In the genomic region with DNA sequence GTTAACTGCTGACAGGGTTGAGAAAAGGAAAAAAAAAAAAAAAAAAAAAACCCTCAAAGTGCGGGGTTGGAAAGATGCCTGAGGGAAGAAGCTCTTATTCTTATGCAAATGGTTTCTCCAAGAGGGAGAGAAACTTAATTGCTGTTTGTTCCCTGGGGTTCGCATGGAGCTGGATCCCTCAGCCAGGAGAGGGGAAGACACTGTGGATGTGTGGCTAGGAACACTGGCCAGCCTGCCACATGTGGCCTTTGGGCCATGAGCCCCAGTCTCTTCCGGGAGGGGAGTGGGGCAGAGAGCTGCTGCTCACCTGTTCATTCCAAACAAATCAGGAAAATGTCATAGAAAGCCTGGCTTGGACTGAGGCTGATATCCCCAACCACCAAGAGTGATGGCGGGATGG, we compare ENCODE assay signal across 35 cellular contexts. TPM values are rescaled to one million over a fixed set of nuclear protein-coding genes. Genes with fewer than 3 reads are reported as not detected.
DNase-seq lines count a peak whose midpoint lies in the region; ATAC-seq and TF ChIP-seq lines count a peak whose summit lies in the region.
"Had no signal": no experiment of that assay in that cellular context is flagged by ENCODE, and none has a peak within 500 bp of the region (broad histone marks: within the 10 kb centered on the region; RNA-seq: fewer than 3 reads in every experiment).

No MANE protein-coding gene starts in this region.

- intact Hi-C loops in left ventricle myocardium inferior (cut with micrococcal nuclease), result no loop called here

- H3K4me1 Mint-ChIP-seq in activated naive CD8-positive, alpha-beta T cell treated with anti-CD3 and anti-CD28 coated beads, Interleukin-2, amount 50 U/mL, for 24 hours, result no peaks in the 10 kb centered on the region
- no peaks in the 10 kb centered on the region for H3K4me1 Mint-ChIP-seq in activated naive CD8-positive, alpha-beta T cell treated with anti-CD3 and anti-CD28 coated beads for 36 hours
- H3K4me1 Mint-ChIP-seq: stimulated activated effector memory CD8-positive, alpha-beta T cell treated with anti-CD3 and anti-CD28 coated beads, Interleukin-12 subunit alpha, Interleukin-12 subunit beta, amount 100 ng/mL, for 72 hours had no signal

- no peaks in the 10 kb centered on the region for H3K9me3 Mint-ChIP-seq in activated naive CD8-positive, alpha-beta T cell treated with anti-CD3 and anti-CD28 coated beads, Interleukin-2, amount 50 U/mL, for 24 hours
- no peaks in the 10 kb centered on the region for H3K9me3 Mint-ChIP-seq in activated naive CD8-positive, alpha-beta T cell treated with anti-CD3 and anti-CD28 coated beads for 36 hours
- H3K9me3 Mint-ChIP-seq: stimulated activated effector memory CD8-positive, alpha-beta T cell treated with anti-CD3 and anti-CD28 coated beads, Interleukin-12 subunit alpha, Interleukin-12 subunit beta, amount 100 ng/mL, for 72 hours; T-helper 1 cell treated with Interleukin-12 subunit alpha and Interleukin-12 subunit beta and Interleukin-4 antibody, amounts not matched to agents 30 μg/mL and 1 μg/mL, for 36 hours had no signal

- no peak overlapping the region for H3K27ac Mint-ChIP-seq in activated naive CD8-positive, alpha-beta T cell treated with anti-CD3 and anti-CD28 coated beads, Interleukin-2, amount 50 U/mL, for 24 hours
- H3K27ac Mint-ChIP-seq in activated naive CD8-positive, alpha-beta T cell treated with anti-CD3 and anti-CD28 coated beads for 36 hours, result no peak overlapping the region
- H3K27ac Mint-ChIP-seq: stimulated activated effector memory CD8-positive, alpha-beta T cell treated with anti-CD3 and anti-CD28 coated beads, Interleukin-12 subunit alpha, Interleukin-12 subunit beta, amount 100 ng/mL, for 72 hours; T-helper 1 cell treated with Interleukin-12 subunit alpha and Interleukin-12 subunit beta and Interleukin-4 antibody, amounts not matched to agents 30 μg/mL and 1 μg/mL, for 36 hours had no signal

- no peak for TF ChIP-seq CTCF in left ventricle myocardium inferior (IDR thresholded peaks at IDR 0.05; ENCODE audit: borderline replicate concordance)

- DNase-seq in activated naive CD8-positive, alpha-beta T cell treated with anti-CD3 and anti-CD28 coated beads, Interleukin-2, amount 50 U/mL, for 24 hours, result no peak
- no peak for DNase-seq in activated naive CD8-positive, alpha-beta T cell treated with anti-CD3 and anti-CD28 coated beads for 36 hours
- DNase-seq in left ventricle myocardium inferior, result no peak
- no peak for DNase-seq in NCI-H1436 treated with DMSO at 0.1 percent for 48 hours (lab: John Stamatoyannopoulos, UW)
- DNase-seq: activated T-cell treated with anti-CD3 and anti-CD28 coated beads, Interleukin-2, amount 50 U/mL, for 48 hours; Calu3; central memory CD4-positive, alpha-beta T cell; DND-41; head of caudate nucleus; left lung; mesenchymal stem cell; NCI-H1436; NCI-H510A; NK-92 treated with Interleukin-12 subunit alpha and Interleukin-12 subunit beta, amount 100 ng/mL, for 24 hours; PC-9; retina; trophoblast cell had no signal

- no peak overlapping the region for H3K4me3 ChIP-seq in ectodermal cell (ENCODE audit: insufficient read depth, low read depth, low read length)
- H3K4me3 ChIP-seq in iPS-18c (ENCODE audit: insufficient read depth, low read depth, low read length), result peak overlapping the region; percentile 26; the same call in 1 of the 2 replicates
- no peak overlapping the region for H3K4me3 ChIP-seq in left ventricle myocardium inferior
- H3K4me3 ChIP-seq: left lung, PC-9 had no signal

- no peaks in the 10 kb centered on the region for H3K9me3 ChIP-seq in ectodermal cell (ENCODE audit: control insufficient read depth, low read length)
- H3K9me3 ChIP-seq in iPS-18c (ENCODE audit: control insufficient read depth, insufficient read depth, low read length), result no peaks in the 10 kb centered on the region
- H3K9me3 ChIP-seq in left ventricle myocardium inferior (replicated peaks), result no peaks in the 10 kb centered on the region
- H3K9me3 ChIP-seq: left lung had no signal

- no peaks in the 10 kb centered on the region for H3K36me3 ChIP-seq in ectodermal cell (ENCODE audit: control insufficient read depth, insufficient read depth, low read length)
- H3K36me3 ChIP-seq in left ventricle myocardium inferior, result no peaks in the 10 kb centered on the region
- H3K36me3 ChIP-seq: left lung had no signal

- H3K36me3 Mint-ChIP-seq in activated naive CD8-positive, alpha-beta T cell treated with anti-CD3 and anti-CD28 coated beads, Interleukin-2, amount 50 U/mL, for 24 hours (ENCODE audit: low read depth), result no peaks in the 10 kb centered on the region
- H3K36me3 Mint-ChIP-seq in activated naive CD8-positive, alpha-beta T cell treated with anti-CD3 and anti-CD28 coated beads for 36 hours, result no peaks in the 10 kb centered on the region
- H3K36me3 Mint-ChIP-seq: stimulated activated effector memory CD8-positive, alpha-beta T cell treated with anti-CD3 and anti-CD28 coated beads, Interleukin-12 subunit alpha, Interleukin-12 subunit beta, amount 100 ng/mL, for 72 hours had no signal

- ATAC-seq in activated naive CD8-positive, alpha-beta T cell treated with anti-CD3 and anti-CD28 coated beads, Interleukin-2, amount 50 U/mL, for 24 hours, result peak; percentile 10
- ATAC-seq in GM19328 (IDR thresholded peaks at IDR 0.05; ENCODE audit: unreplicated experiment) (no peak), HG03196 (IDR thresholded peaks at IDR 0.05; ENCODE audit: unreplicated experiment) (no peak)
- ATAC-seq: esophagus mucosa; left lung; SK-N-SH treated with all-trans-retinoic acid at 6 μM for 48 hours; stimulated activated effector memory CD8-positive, alpha-beta T cell treated with anti-CD3 and anti-CD28 coated beads, Interleukin-12 subunit alpha, Interleukin-12 subunit beta, amount 100 ng/mL, for 72 hours had no signal

- H3K4me1 ChIP-seq in ectodermal cell (ENCODE audit: control insufficient read depth, insufficient read depth, low read length) (peaks cover 4% of the 10 kb centered on the region), left ventricle myocardium inferior (no peaks in the 10 kb centered on the region)
- H3K4me1 ChIP-seq: left lung, parathyroid adenoma had no signal

- peaks cover 6% of the 10 kb centered on the region for H3K27me3 Mint-ChIP-seq in activated naive CD8-positive, alpha-beta T cell treated with anti-CD3 and anti-CD28 coated beads, Interleukin-2, amount 50 U/mL, for 24 hours
- H3K27me3 Mint-ChIP-seq in activated naive CD8-positive, alpha-beta T cell treated with anti-CD3 and anti-CD28 coated beads for 36 hours, result no peaks in the 10 kb centered on the region

- H3K27ac ChIP-seq in ectodermal cell (ENCODE audit: insufficient read depth, low read depth, low read length, poor library complexity, severe bottlenecking) (peak overlapping the region; percentile 27), left ventricle myocardium inferior (replicated peaks) (no peak overlapping the region)
- H3K27ac ChIP-seq: left lung, parathyroid adenoma, PC-9 had no signal

- WGBS in ectodermal cell, 2 experiments, result 10 to 11% methylated on average over 4 of the region's 4 CpGs

- H3K27me3 ChIP-seq in ectodermal cell (ENCODE audit: control insufficient read depth, insufficient read depth, low read length, poor library complexity, severe bottlenecking), result peaks cover 24% of the 10 kb centered on the region
- H3K27me3 ChIP-seq in left ventricle myocardium inferior (ENCODE audit: low read depth), result no peaks in the 10 kb centered on the region
- H3K27me3 ChIP-seq: left lung had no signal

- H3K4me3 Mint-ChIP-seq in activated naive CD8-positive, alpha-beta T cell treated with anti-CD3 and anti-CD28 coated beads, Interleukin-2, amount 50 U/mL, for 24 hours, result no peak overlapping the region
- no peak overlapping the region for H3K4me3 Mint-ChIP-seq in activated naive CD8-positive, alpha-beta T cell treated with anti-CD3 and anti-CD28 coated beads for 36 hours
- H3K4me3 Mint-ChIP-seq: CD14-positive monocyte; stimulated activated effector memory CD8-positive, alpha-beta T cell treated with anti-CD3 and anti-CD28 coated beads, Interleukin-12 subunit alpha, Interleukin-12 subunit beta, amount 100 ng/mL, for 72 hours; T-helper 1 cell treated with Interleukin-12 subunit alpha and Interleukin-12 subunit beta and Interleukin-4 antibody, amounts not matched to agents 30 μg/mL and 1 μg/mL, for 36 hours had no signal

RNA-seq across cellular contexts. Expression of gene SCGB3A2, which starts 9.4 kb away (rescaled TPM):
- total RNA-seq in activated naive CD8-positive, alpha-beta T cell treated with anti-CD3 and anti-CD28 coated beads for 36 hours, result not detected
- 2.5 TPM for polyA plus RNA-seq in ectodermal cell (2013, experiment 1 of 4)
- polyA plus RNA-seq in ectodermal cell (2013, experiment 2 of 4), result 4.4 TPM
- polyA plus RNA-seq in ectodermal cell (2013, experiment 3 of 4), result 4.4 TPM
- polyA plus RNA-seq in ectodermal cell (2013, experiment 4 of 4), result 4.5 TPM
- not detected for total RNA-seq in left ventricle myocardium inferior
- total RNA-seq: A172, Calu3, esophagus mucosa, fibroblast of villous mesenchyme, H4, LHCN-M2, PC-9, skeletal muscle tissue, subcutaneous adipose tissue had no signal
- polyA plus RNA-seq: adipose tissue, neural cell had no signal

RNA-seq across cellular contexts. Expression of gene C5orf46, which starts 37.2 kb away (rescaled TPM):
- not detected for total RNA-seq in activated naive CD8-positive, alpha-beta T cell treated with anti-CD3 and anti-CD28 coated beads for 36 hours
- not detected for polyA plus RNA-seq in ectodermal cell (2013, experiment 1 of 4)
- not detected for polyA plus RNA-seq in ectodermal cell (2013, experiment 2 of 4)
- polyA plus RNA-seq in ectodermal cell (2013, experiment 3 of 4), result not detected
- polyA plus RNA-seq in ectodermal cell (2013, experiment 4 of 4), result not detected
- 12.0 TPM for total RNA-seq in left ventricle myocardium inferior
- total RNA-seq: A172, left lung, LHCN-M2, PC-9, skeletal muscle tissue, subcutaneous adipose tissue had no signal
- polyA plus RNA-seq: CD14-positive monocyte, neural cell had no signal

RNA-seq across cellular contexts. Expression of gene SPINK1, which starts 37.6 kb away (rescaled TPM):
- not detected for total RNA-seq in activated naive CD8-positive, alpha-beta T cell treated with anti-CD3 and anti-CD28 coated beads for 36 hours
- 1.5 TPM for polyA plus RNA-seq in ectodermal cell (2013, experiment 1 of 4)
- 1.2 TPM for polyA plus RNA-seq in ectodermal cell (2013, experiment 2 of 4)
- polyA plus RNA-seq in ectodermal cell (2013, experiment 3 of 4), result not detected
- polyA plus RNA-seq in ectodermal cell (2013, experiment 4 of 4), result not detected
- total RNA-seq in left ventricle myocardium inferior, result 1.2 TPM
- total RNA-seq: esophagus mucosa, fibroblast of villous mesenchyme, H4, LHCN-M2, PC-9, skeletal muscle tissue, subcutaneous adipose tissue had no signal
- polyA plus RNA-seq: CD14-positive monocyte, neural cell had no signal

Comparison
In these comparisons a context has a peak if more than half of its experiments do, and no peak if none do; other contexts are left out.
1. RNA of gene C5orf46, which starts 37.2 kb away (total RNA-seq): 12.0 TPM in left ventricle myocardium inferior (single experiment); not detected in activated naive CD8-positive, alpha-beta T cell treated with anti-CD3 and anti-CD28 coated beads for 36 hours; every median in the first group is over 10 times any median in the second.